ENCODE assay signal across 10 cellular contexts in genomic region chr7:103613655-103614642, GRCh38.
A peak's percentile ranks its signal among the peaks of the same experiment; 100 is the strongest.
DNase-seq lines count a peak whose midpoint lies in the region; ATAC-seq and TF ChIP-seq lines count a peak whose summit lies in the region.
"Had no signal": no experiment of that assay in that cellular context is flagged by ENCODE, and none has a peak within 500 bp of the region (broad histone marks: within the 10 kb centered on the region; RNA-seq: fewer than 3 reads in every experiment).

No MANE protein-coding gene starts in this region.

- DNase-seq in DMS153 (lab: John Stamatoyannopoulos, UW) = peak; percentile 11
- DNase-seq in DMS153 treated with DMSO at 0.1 percent for 48 hours (lab: John Stamatoyannopoulos, UW; ENCODE audit: unreplicated experiment) = no peak
- DNase-seq in NB4 (ENCODE audit: low read depth) = peak; percentile 9
- DNase-seq in brain microvascular endothelial cell = peak; percentile 10
- DNase-seq in myocyte (ENCODE audit: low read depth) = peak; percentile 34
- no peak for DNase-seq in thyroid gland
- no peak for DNase-seq in aorta
- DNase-seq: activated CD8-positive, alpha-beta T cell treated with anti-CD3 and anti-CD28 coated beads for 36 hours; Peyer's patch had no signal

- intact Hi-C loops in thyroid gland (cut with DNase I) (no loop called here), aorta (cut with DNase I) (no loop called here)

- in situ Hi-C loops in brain microvascular endothelial cell (cut with HindIII; ENCODE audit: low pct_ligation_motif_present, low sequenced_read_pairs) = no loop called here

- H3K4me1 ChIP-seq in thyroid gland (no peaks in the 10 kb centered on the region), aorta (ENCODE audit: control insufficient read depth in 1 of 2, insufficient read depth in 2 of 2, low read length in 2 of 2) (no peaks in the 10 kb centered on the region)
- H3K4me1 ChIP-seq: Peyer's patch had no signal

- TF ChIP-seq CTCF in NB4 (IDR thresholded peaks at IDR 0.05; ENCODE audit: low read depth, low read length) (peak; percentile 24), brain microvascular endothelial cell (IDR thresholded peaks at IDR 0.05; ENCODE audit: low read depth, low read length, missing control alignments) (peak; percentile 67), thyroid gland (IDR thresholded peaks at IDR 0.05) (no peak)

- TF ChIP-seq POLR2A in NB4 (IDR thresholded peaks at IDR 0.05; ENCODE audit: extremely low read depth, insufficient read length) (no peak), thyroid gland (IDR thresholded peaks at IDR 0.05) (no peak)

- H3K36me3 ChIP-seq in brain microvascular endothelial cell (replicated peaks) (no peaks in the 10 kb centered on the region), thyroid gland (no peaks in the 10 kb centered on the region), aorta (ENCODE audit: control insufficient read depth in 1 of 2, insufficient read depth in 2 of 2, low read length in 1 of 2) (no peaks in the 10 kb centered on the region)
- H3K36me3 ChIP-seq: Peyer's patch had no signal

- no peak for ATAC-seq in aorta (ENCODE audit: low FRiP score)
- ATAC-seq in GM19328 (IDR thresholded peaks at IDR 0.05; ENCODE audit: unreplicated experiment) = no peak
- ATAC-seq: activated CD8-positive, alpha-beta T cell treated with anti-CD3 and anti-CD28 coated beads for 36 hours had no signal

- no peaks in the 10 kb centered on the region for H3K9me3 ChIP-seq in thyroid gland
- H3K9me3 ChIP-seq in aorta (ENCODE audit: control insufficient read depth, low read length) = peaks cover 1% of the 10 kb centered on the region
- H3K9me3 ChIP-seq: Peyer's patch had no signal

- H3K27me3 ChIP-seq in brain microvascular endothelial cell (replicated peaks) = no peaks in the 10 kb centered on the region
- no peaks in the 10 kb centered on the region for H3K27me3 ChIP-seq in thyroid gland
- no peaks in the 10 kb centered on the region for H3K27me3 ChIP-seq in aorta (ENCODE audit: control insufficient read depth in 1 of 2, insufficient read depth in 2 of 2, low read length in 1 of 2)
- H3K27me3 ChIP-seq: Peyer's patch had no signal

- H3K4me3 ChIP-seq in NB4 (ENCODE audit: low read depth, low read length) = no peak overlapping the region
- H3K4me3 ChIP-seq in brain microvascular endothelial cell (ENCODE audit: low read depth, low read length) = no peak overlapping the region
- H3K4me3 ChIP-seq in thyroid gland (replicated peaks in 1 of 3) = no peak overlapping the region
- H3K4me3 ChIP-seq in aorta (ENCODE audit: low read length in 2 of 2) = no peak overlapping the region
- H3K4me3 ChIP-seq: Peyer's patch had no signal

- WGBS in thyroid gland, 2 donors = 64 to 65% methylated on average over 3 of the region's 3 CpGs
- WGBS in aorta, 2 donors = 14% methylated on average over 3 of the region's 3 CpGs

- H3K27ac ChIP-seq in brain microvascular endothelial cell (no peak overlapping the region), thyroid gland (no peak overlapping the region), aorta (ENCODE audit: low read depth in 1 of 2, low read length in 2 of 2) (no peak overlapping the region)
- H3K27ac ChIP-seq: Peyer's patch had no signal

Comparison
In these comparisons a context has a peak if more than half of its experiments do, and no peak if none do; other contexts are left out.
1. DNase-seq: peak in DMS153 (single experiment), NB4 (single experiment), brain microvascular endothelial cell (single experiment) and myocyte (single experiment); none in DMS153 treated with DMSO at 0.1 percent for 48 hours (single experiment), thyroid gland (0 of 2) and aorta (0 of 2).
2. CTCF ChIP-seq: peak in NB4 (single experiment) and brain microvascular endothelial cell (single experiment); none in thyroid gland (0 of 6).